ENCODE assay signal across 19 cellular contexts in genomic region chr16:28308794-28309535, GRCh38. TPM values are rescaled to one million over a fixed set of nuclear protein-coding genes. Genes with fewer than 3 reads are reported as not detected.
DNase-seq lines count a peak whose midpoint lies in the region; ATAC-seq and TF ChIP-seq lines count a peak whose summit lies in the region.
"Had no signal": no experiment of that assay in that cellular context is flagged by ENCODE, and none has a peak within 500 bp of the region (broad histone marks: within the 10 kb centered on the region; RNA-seq: fewer than 3 reads in every experiment).

No MANE protein-coding gene starts in this region.

- peak; percentile 19 for DNase-seq in NCI-H510A treated with DMSO at 0.1 percent for 48 hours (lab: John Stamatoyannopoulos, UW)
- no peak for DNase-seq in NCI-H510A (lab: John Stamatoyannopoulos, UW)
- peak in 2 of 7 experiments; percentile 25 to 34 for DNase-seq in CD8-positive, alpha-beta T cell
- DNase-seq in naive thymus-derived CD4-positive, alpha-beta T cell = peak in 1 of 9 donors; percentile 35
- no peak for DNase-seq in NCI-H1105 (lab: John Stamatoyannopoulos, UW)
- no peak for DNase-seq in islet precursor cell
- DNase-seq: aorta, COR-L47, mesenchymal stem cell, MM.1S, NCI-H1930, NCI-H526 treated with DMSO at 0.1 percent for 48 hours, tibial artery had no signal

- H3K4me3 Mint-ChIP-seq in CD8-positive, alpha-beta T cell = peak overlapping the region; percentile 36
- H3K4me3 Mint-ChIP-seq in activated naive CD8-positive, alpha-beta T cell = peak overlapping the region; percentile 74
- peak overlapping the region; percentile 32 to 87 (median 76) for H3K4me3 Mint-ChIP-seq in naive thymus-derived CD4-positive, alpha-beta T cell

- POLR2A ChIA-PET in CD8-positive, alpha-beta T cell (lab: Charles Lee) = interaction anchor here (1.8 to 10.1 kb wide), 3 partner anchors 12 to 31 kb away, joined by 12 to 123 read pairs (median 53); partner anchors contain the start of gene SBK1
- POLR2A ChIA-PET in naive thymus-derived CD4-positive, alpha-beta T cell (lab: Charles Lee) = interaction anchor here (0.7 to 11.7 kb wide), 8 partner anchors 12 to 802 kb away, joined by 3 to 205 read pairs (median 4); partner anchors contain the start of genes APOBR and SBK1

- CTCF ChIA-PET in CD8-positive, alpha-beta T cell (lab: Charles Lee) = interaction anchor here (1.4 to 14.6 kb wide), 3 partner anchors 8 to 27 kb away, joined by 4 to 431 read pairs (median 85); partner anchors contain the start of gene SBK1
- CTCF ChIA-PET in naive thymus-derived CD4-positive, alpha-beta T cell (lab: Charles Lee) = interaction anchor here (0.7 to 7.0 kb wide), 7 partner anchors 12 to 86 kb away, joined by 3 to 74 read pairs (median 5); partner anchors contain the start of gene SBK1

- peak; percentile 11 for ATAC-seq in CD8-positive, alpha-beta T cell
- ATAC-seq in naive thymus-derived CD4-positive, alpha-beta T cell = no peak
- no peak for ATAC-seq in HG02884 (IDR thresholded peaks at IDR 0.05; ENCODE audit: unreplicated experiment)
- ATAC-seq: sciatic nerve had no signal

- H3K27me3 Mint-ChIP-seq in CD8-positive, alpha-beta T cell (ENCODE audit: low read depth) = no peaks in the 10 kb centered on the region
- no peaks in the 10 kb centered on the region for H3K27me3 Mint-ChIP-seq in activated naive CD8-positive, alpha-beta T cell
- no peaks in the 10 kb centered on the region for H3K27me3 Mint-ChIP-seq in naive thymus-derived CD4-positive, alpha-beta T cell

- no peaks in the 10 kb centered on the region for H3K9me3 Mint-ChIP-seq in CD8-positive, alpha-beta T cell
- H3K9me3 Mint-ChIP-seq in activated naive CD8-positive, alpha-beta T cell (ENCODE audit: low read depth) = no peaks in the 10 kb centered on the region
- peaks cover 0 to 1% (median 0%) of the 10 kb centered on the region in 11 donors for H3K9me3 Mint-ChIP-seq in naive thymus-derived CD4-positive, alpha-beta T cell

- peaks cover 28% of the 10 kb centered on the region for H3K36me3 Mint-ChIP-seq in CD8-positive, alpha-beta T cell
- peaks cover 12% of the 10 kb centered on the region for H3K36me3 Mint-ChIP-seq in activated naive CD8-positive, alpha-beta T cell
- peaks cover 0 to 27% (median 16%) of the 10 kb centered on the region in 5 donors for H3K36me3 Mint-ChIP-seq in naive thymus-derived CD4-positive, alpha-beta T cell

- H3K4me1 Mint-ChIP-seq in CD8-positive, alpha-beta T cell (ENCODE audit: low read depth) = peaks cover 77% of the 10 kb centered on the region
- peaks cover 64% of the 10 kb centered on the region for H3K4me1 Mint-ChIP-seq in activated naive CD8-positive, alpha-beta T cell (ENCODE audit: low read depth)
- H3K4me1 Mint-ChIP-seq in naive thymus-derived CD4-positive, alpha-beta T cell = peaks cover 29 to 88% (median 78%) of the 10 kb centered on the region in 7 donors

- peak overlapping the region; percentile 95 for H3K27ac Mint-ChIP-seq in CD8-positive, alpha-beta T cell
- H3K27ac Mint-ChIP-seq in activated naive CD8-positive, alpha-beta T cell = peak overlapping the region; percentile 92
- peak overlapping the region; percentile 84 to 99 (median 97) for H3K27ac Mint-ChIP-seq in naive thymus-derived CD4-positive, alpha-beta T cell

- H3K9me3 ChIP-seq in CD8-positive, alpha-beta T cell (ENCODE audit: low read length) = no peaks in the 10 kb centered on the region
- H3K9me3 ChIP-seq in naive thymus-derived CD4-positive, alpha-beta T cell (ENCODE audit: control insufficient read depth in 2 of 3, low read length in 3 of 3) = no peaks in the 10 kb centered on the region
- H3K9me3 ChIP-seq: neutrophil, tibial artery had no signal

- H3K36me3 ChIP-seq in CD8-positive, alpha-beta T cell (ENCODE audit: insufficient read depth, low read length) = no peaks in the 10 kb centered on the region
- peaks cover 0 to 6% (median 4%) of the 10 kb centered on the region in 3 experiments for H3K36me3 ChIP-seq in naive thymus-derived CD4-positive, alpha-beta T cell (ENCODE audit: control insufficient read depth in 2 of 3, insufficient read depth in 3 of 3, low read length in 3 of 3)
- H3K36me3 ChIP-seq: neutrophil, tibial artery had no signal

- peak overlapping the region; percentile 70 for H3K27ac ChIP-seq in CD8-positive, alpha-beta T cell (ENCODE audit: low read depth, low read length)
- H3K27ac ChIP-seq in naive thymus-derived CD4-positive, alpha-beta T cell (ENCODE audit: low read depth, low read length) = peak overlapping the region; percentile 77
- H3K27ac ChIP-seq: epithelial cell of prostate, neutrophil, tibial artery had no signal

- no peak for TF ChIP-seq CTCF in CD8-positive, alpha-beta T cell (IDR thresholded peaks at IDR 0.05)

- H3K4me1 ChIP-seq in CD8-positive, alpha-beta T cell (ENCODE audit: insufficient read depth, low read length) = peaks cover 66% of the 10 kb centered on the region
- H3K4me1 ChIP-seq in naive thymus-derived CD4-positive, alpha-beta T cell (ENCODE audit: control insufficient read depth in 2 of 2, insufficient read depth in 2 of 2, low read length in 2 of 2) = peaks cover 43 to 44% of the 10 kb centered on the region in 2 donors
- H3K4me1 ChIP-seq: tibial artery had no signal

- H3K27me3 ChIP-seq in CD8-positive, alpha-beta T cell (ENCODE audit: insufficient read depth, low read length) = no peaks in the 10 kb centered on the region
- no peaks in the 10 kb centered on the region for H3K27me3 ChIP-seq in naive thymus-derived CD4-positive, alpha-beta T cell (ENCODE audit: control insufficient read depth in 2 of 2, insufficient read depth in 2 of 2, low read length in 2 of 2)
- H3K27me3 ChIP-seq: neutrophil had no signal

- no peak overlapping the region for H3K4me3 ChIP-seq in CD8-positive, alpha-beta T cell (ENCODE audit: low read depth, low read length)
- peak overlapping the region; percentile 38 for H3K4me3 ChIP-seq in naive thymus-derived CD4-positive, alpha-beta T cell (ENCODE audit: low read length)
- H3K4me3 ChIP-seq: tibial artery had no signal

- intact Hi-C loops in CD8-positive, alpha-beta T cell (cut with DNase I, micrococcal nuclease) = loop anchor here (1.0 kb wide), 2 partner anchors 8 to 168 kb away; no protein-coding TSS in a partner anchor
- intact Hi-C loops in naive thymus-derived CD4-positive, alpha-beta T cell (cut with micrococcal nuclease) = loop anchor here in 1 of 2 donors (1.0 to 5.0 kb wide), 3 partner anchors 17 to 97 kb away; partner anchors contain the start of genes SBK1 and XPO6

RNA-seq across cellular contexts. Expression of gene SBK1, which starts 16.6 kb away (rescaled TPM):
- total RNA-seq in CD8-positive, alpha-beta T cell = 10 to 100 TPM; 16.5 to 17.1 TPM
- 10 to 100 TPM in 4 of 5 experiments, 1 to 10 TPM in 1; 6.0 to 19.9 (median 17.9) TPM for total RNA-seq in naive thymus-derived CD4-positive, alpha-beta T cell
- polyA plus RNA-seq in naive thymus-derived CD4-positive, alpha-beta T cell = 10 to 100 TPM in 1 of 2 donors, 1 to 10 TPM in 1; 4.2 to 10.0 TPM

RNA-seq across cellular contexts. Expression of gene NPIPB6, which starts 54.3 kb away (rescaled TPM):
- 1 to 10 TPM in 1 of 2 experiments, not detected in 1; 2.0 TPM for total RNA-seq in CD8-positive, alpha-beta T cell
- 1 to 10 TPM; 2.5 to 7.3 (median 5.6) TPM for total RNA-seq in naive thymus-derived CD4-positive, alpha-beta T cell
- polyA plus RNA-seq in naive thymus-derived CD4-positive, alpha-beta T cell = not detected
- total RNA-seq: A172 had no signal
